Comparison of ENCODE assay signal across 10 cellular contexts in the genomic region with DNA sequence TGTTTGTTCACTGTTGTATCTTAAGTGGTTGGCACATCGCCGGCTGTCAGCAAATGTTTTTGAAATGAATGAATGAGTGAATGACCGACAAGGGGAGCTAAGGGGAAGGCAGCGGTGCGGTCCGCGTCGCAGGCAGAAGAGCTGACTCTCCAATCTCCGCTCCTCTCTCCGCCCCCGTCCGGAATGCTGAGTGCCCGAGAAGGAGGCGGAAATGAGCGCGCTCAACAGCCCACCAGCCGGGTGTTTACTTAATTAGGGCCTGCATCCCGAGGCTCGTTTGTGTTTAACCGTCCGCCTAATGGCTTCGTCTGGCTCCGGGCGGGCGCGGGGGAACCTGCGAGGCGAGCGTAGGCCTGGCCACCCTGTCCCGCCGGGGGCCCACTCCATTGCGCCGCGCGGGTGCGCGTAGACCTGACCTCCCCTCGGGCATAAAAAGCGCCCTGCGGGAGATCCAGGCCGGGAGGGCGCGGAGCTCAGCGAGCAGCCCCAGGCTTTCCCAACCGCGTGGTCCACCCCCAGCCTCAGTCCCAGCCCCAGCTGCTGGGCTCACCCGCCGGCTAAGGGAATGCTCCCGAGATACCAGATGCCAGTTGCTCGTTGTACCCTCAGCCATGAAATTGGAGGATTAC. TPM values are rescaled to one million over a fixed set of nuclear protein-coding genes. Genes with fewer than 3 reads are reported as not detected.
DNase-seq lines count a peak whose midpoint lies in the region; ATAC-seq and TF ChIP-seq lines count a peak whose summit lies in the region.
"Had no signal": no experiment of that assay in that cellular context is flagged by ENCODE, and none has a peak within 500 bp of the region (broad histone marks: within the 10 kb centered on the region; RNA-seq: fewer than 3 reads in every experiment).

No MANE protein-coding gene starts in this region.

- no peaks in the 10 kb centered on the region for H3K36me3 Mint-ChIP-seq in activated naive CD4-positive, alpha-beta T cell treated with anti-CD3 and anti-CD28 coated beads, Interleukin-2, amount 10 ng/mL, durations not matched to agents 7 days and 5 days
- peaks cover 6% of the 10 kb centered on the region for H3K36me3 Mint-ChIP-seq in T-helper 17 cell (ENCODE audit: low read depth)

- no peaks in the 10 kb centered on the region for H3K27me3 ChIP-seq in SJCRH30
- H3K27me3 ChIP-seq in thyroid gland: no peaks in the 10 kb centered on the region

- H3K9me3 ChIP-seq in SJCRH30 (replicated peaks) (no peaks in the 10 kb centered on the region), thyroid gland (no peaks in the 10 kb centered on the region), T-helper 17 cell (ENCODE audit: control insufficient read depth, low read length, poor library complexity, severe bottlenecking) (no peaks in the 10 kb centered on the region)

- WGBS in thyroid gland, 2 donors: 1 to 7% methylated on average over 14 to 33 of the region's 50 CpGs

- peaks cover 20% of the 10 kb centered on the region for H3K4me1 Mint-ChIP-seq in activated naive CD4-positive, alpha-beta T cell treated with anti-CD3 and anti-CD28 coated beads, Interleukin-2, amount 10 ng/mL, durations not matched to agents 7 days and 5 days
- H3K4me1 Mint-ChIP-seq in T-helper 17 cell: peaks cover 9% of the 10 kb centered on the region

- CTCF ChIA-PET in activated naive CD4-positive, alpha-beta T cell treated with anti-CD3 and anti-CD28 coated beads, Interleukin-2, amount 10 ng/mL, durations not matched to agents 7 days and 5 days (lab: Charles Lee): no interaction called here

- H3K4me1 ChIP-seq in SJCRH30 (no peaks in the 10 kb centered on the region), thyroid gland (peaks cover 21 to 24% of the 10 kb centered on the region in 2 donors)

- no peak for TF ChIP-seq CTCF in thyroid gland (IDR thresholded peaks at IDR 0.05)

- H3K27me3 Mint-ChIP-seq in activated naive CD4-positive, alpha-beta T cell treated with anti-CD3 and anti-CD28 coated beads, Interleukin-2, amount 10 ng/mL, durations not matched to agents 7 days and 5 days: peaks cover 82% of the 10 kb centered on the region
- H3K27me3 Mint-ChIP-seq in T-helper 17 cell: peaks cover 57% of the 10 kb centered on the region

- peak overlapping the region; percentile 55 for H3K4me3 ChIP-seq in SJCRH30
- H3K4me3 ChIP-seq in thyroid gland (replicated peaks in 1 of 3): peak overlapping the region in 1 of 3 donors; percentile 12

- H3K9me3 Mint-ChIP-seq in activated naive CD4-positive, alpha-beta T cell treated with anti-CD3 and anti-CD28 coated beads, Interleukin-2, amount 10 ng/mL, durations not matched to agents 7 days and 5 days: no peaks in the 10 kb centered on the region
- H3K9me3 Mint-ChIP-seq: stimulated activated naive CD8-positive, alpha-beta T cell treated with anti-CD3 and anti-CD28 coated beads, Interleukin-15, Interleukin-2, amounts not matched to agents 100 ng/mL and 50 ng/mL, for 24 hours had no signal

- intact Hi-C loops in thyroid gland (cut with DNase I): no loop called here

- ATAC-seq in GM21381 (IDR thresholded peaks at IDR 0.05; ENCODE audit: unreplicated experiment): no peak
- no peak for ATAC-seq in T-helper 17 cell

- no peak for TF ChIP-seq POLR2A in thyroid gland (IDR thresholded peaks at IDR 0.05)

- H3K27ac Mint-ChIP-seq in activated naive CD4-positive, alpha-beta T cell treated with anti-CD3 and anti-CD28 coated beads, Interleukin-2, amount 10 ng/mL, durations not matched to agents 7 days and 5 days: no peak overlapping the region
- H3K27ac Mint-ChIP-seq in T-helper 17 cell: no peak overlapping the region
- H3K27ac Mint-ChIP-seq: CD4-positive, CD25-positive, alpha-beta regulatory T cell; stimulated activated naive CD8-positive, alpha-beta T cell treated with anti-CD3 and anti-CD28 coated beads, Interleukin-15, Interleukin-2, amounts not matched to agents 100 ng/mL and 50 ng/mL, for 24 hours had no signal

- DNase-seq in activated naive CD4-positive, alpha-beta T cell treated with anti-CD3 and anti-CD28 coated beads, Interleukin-2, amount 10 ng/mL, durations not matched to agents 7 days and 5 days: peak; percentile 29
- no peak for DNase-seq in activated naive CD4-positive, alpha-beta T cell treated with anti-CD3 and anti-CD28 coated beads, Interleukin-2, amount 50 U/mL, for 16 hours
- DNase-seq in SJCRH30 (peak; percentile 92 to 93), iPS-NIHi11 (ENCODE audit: low spot score) (peak; percentile 77), thyroid gland (peak; percentile 86 to 87), NCI-H146 treated with DMSO at 0.1 percent for 48 hours (lab: John Stamatoyannopoulos, UW; ENCODE audit: unreplicated experiment) (no peak), T-helper 17 cell (no peak)
- DNase-seq: CD4-positive, CD25-positive, alpha-beta regulatory T cell had no signal

- H3K27ac ChIP-seq in SJCRH30: peak overlapping the region; percentile 97
- H3K27ac ChIP-seq in thyroid gland: no peak overlapping the region

- H3K36me3 ChIP-seq in SJCRH30: no peaks in the 10 kb centered on the region
- no peaks in the 10 kb centered on the region for H3K36me3 ChIP-seq in thyroid gland

- no peak overlapping the region for H3K4me3 Mint-ChIP-seq in activated naive CD4-positive, alpha-beta T cell treated with anti-CD3 and anti-CD28 coated beads, Interleukin-2, amount 10 ng/mL, durations not matched to agents 7 days and 5 days
- no peak overlapping the region for H3K4me3 Mint-ChIP-seq in T-helper 17 cell
- H3K4me3 Mint-ChIP-seq: stimulated activated naive CD8-positive, alpha-beta T cell treated with anti-CD3 and anti-CD28 coated beads, Interleukin-15, Interleukin-2, amounts not matched to agents 100 ng/mL and 50 ng/mL, for 24 hours had no signal

RNA-seq across cellular contexts. Expression of gene CDH3, which starts 2.6 kb away (rescaled TPM):
- 12.0 and 13.3 TPM in 2 replicates for total RNA-seq in SJCRH30 (2014; rRNA removed; shearing (Covaris generic))
- 1 to 10 TPM; 1.1 to 5.0 (median 3.2) TPM for total RNA-seq in thyroid gland
- total RNA-seq in T-helper 17 cell: under 1 TPM; 0.37 to 0.42 TPM

Comparison
In these comparisons a context has a peak if more than half of its experiments do, and no peak if none do; other contexts are left out.
1. DNase-seq: peak in activated naive CD4-positive, alpha-beta T cell treated with anti-CD3 and anti-CD28 coated beads, Interleukin-2, amount 10 ng/mL, durations not matched to agents 7 days and 5 days (single experiment), SJCRH30 (2 of 2), iPS-NIHi11 (single experiment) and thyroid gland (2 of 2); none in activated naive CD4-positive, alpha-beta T cell treated with anti-CD3 and anti-CD28 coated beads, Interleukin-2, amount 50 U/mL, for 16 hours (single experiment), NCI-H146 treated with DMSO at 0.1 percent for 48 hours (single experiment) and T-helper 17 cell (0 of 3).